ENCODE assay signal across 27 cellular contexts in the genomic region with DNA sequence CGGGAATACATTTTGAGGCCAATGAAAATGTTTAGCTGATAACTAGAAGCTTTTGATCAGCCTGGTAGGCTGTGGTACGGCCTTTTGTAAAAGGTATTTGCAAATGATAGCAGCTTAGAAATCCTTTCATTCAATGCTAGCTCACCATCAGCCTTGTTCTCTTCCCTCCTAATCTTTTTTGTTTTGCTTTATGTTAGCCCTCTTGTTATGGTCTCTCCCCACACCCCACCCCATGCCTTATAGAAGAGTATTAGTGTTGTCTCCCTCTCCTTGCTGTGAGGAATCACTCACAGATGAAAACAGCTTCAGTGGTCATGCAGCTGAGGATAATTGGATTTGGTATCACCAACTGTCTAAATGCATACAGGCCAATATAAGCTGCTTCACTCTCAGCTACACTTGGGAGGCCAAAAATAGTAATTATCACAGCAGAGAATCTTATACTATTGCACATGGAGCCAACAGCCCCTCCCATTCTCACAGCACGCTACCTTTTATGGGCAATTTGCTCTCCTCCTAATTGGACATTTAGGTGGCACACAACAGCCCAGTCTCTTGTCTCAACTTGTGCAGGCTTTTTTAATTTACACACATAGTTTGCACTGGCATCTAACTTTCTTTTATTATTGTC.
DNase-seq lines count a peak whose midpoint lies in the region; ATAC-seq and TF ChIP-seq lines count a peak whose summit lies in the region.
"Had no signal": no experiment of that assay in that cellular context is flagged by ENCODE, and none has a peak within 500 bp of the region (broad histone marks: within the 10 kb centered on the region; RNA-seq: fewer than 3 reads in every experiment).

No MANE protein-coding gene starts in this region.

- ATAC-seq in T-helper 17 cell = no peak
- ATAC-seq: K562; stimulated activated naive CD8-positive, alpha-beta T cell treated with anti-CD3 and anti-CD28 coated beads, Interleukin-15, amount 100 ng/mL, for 72 hours had no signal

- H3K9me3 ChIP-seq in A673 (ENCODE audit: low read depth, low read length, poor library complexity, severe bottlenecking) (no peaks in the 10 kb centered on the region), HEK293 (ENCODE audit: control insufficient read depth, insufficient read depth, low read depth, low read length) (no peaks in the 10 kb centered on the region), T-helper 17 cell (ENCODE audit: control insufficient read depth, low read length, poor library complexity, severe bottlenecking) (no peaks in the 10 kb centered on the region)
- H3K9me3 ChIP-seq: BE2C, thyroid gland had no signal

- DNase-seq in A673 (ENCODE audit: low spot score) (peak; percentile 86), NCI-H748 treated with DMSO at 0.1 percent for 48 hours (lab: John Stamatoyannopoulos, UW) (peak; percentile 63), glutamatergic neuron (no peak), T-helper 17 cell (no peak), NCI-H526 treated with DMSO at 0.1 percent for 48 hours (lab: John Stamatoyannopoulos, UW) (no peak)
- no peak for DNase-seq in activated CD4-positive, alpha-beta T cell treated with anti-CD3 and anti-CD28 coated beads for 48 hours
- DNase-seq: ACHN; activated CD4-positive, alpha-beta T cell treated with anti-CD3 and anti-CD28 coated beads, Interleukin-2, amount 10 ng/mL, durations not matched to agents 7 days and 5 days; activated naive CD4-positive, alpha-beta T cell treated with Interleukin-2 at 50 U/mL for 16 hours; activated T-cell treated with anti-CD3 and anti-CD28 coated beads, Interleukin-2, amount 50 U/mL, for 48 hours; BE2C; CD8-positive, alpha-beta memory T cell; effector CD4-positive, alpha-beta T cell; naive B cell; NCI-H1105 treated with DMSO at 0.1 percent for 48 hours; NCI-H774; occipital lobe; stimulated activated CD8-positive, alpha-beta memory T cell treated with anti-CD3 and anti-CD28 coated beads, Interleukin-4, amount 100 ng/mL, for 48 hours; stimulated activated naive CD8-positive, alpha-beta T cell treated with anti-CD3 and anti-CD28 coated beads, Interleukin-15, amount 100 ng/mL, for 72 hours; thyroid gland had no signal

- intact Hi-C loops in A673 (cut with micrococcal nuclease; ENCODE audit: unreplicated experiment) = no loop called here

- H3K4me1 ChIP-seq in A673 (ENCODE audit: insufficient read depth, low read length, poor library complexity, severe bottlenecking) (peaks cover 28% of the 10 kb centered on the region), HEK293 (ENCODE audit: control insufficient read depth, insufficient read depth, low read length) (no peaks in the 10 kb centered on the region)
- H3K4me1 ChIP-seq: thyroid gland had no signal

- CTCF ChIA-PET in A673 (lab: Charles Lee) (no interaction called here), HEK293 (lab: Yijun Ruan, JAX) (interaction anchor here (1.2 to 2.5 kb wide), 3 partner anchors 9 to 368 kb away, joined by 3 to 12 read pairs (median 6); no protein-coding TSS in a partner anchor)

- H3K4me3 Mint-ChIP-seq in glutamatergic neuron (ENCODE audit: unreplicated experiment) (peak overlapping the region; percentile 9), T-helper 17 cell (no peak overlapping the region)
- H3K4me3 Mint-ChIP-seq: activated CD4-positive, alpha-beta T cell treated with anti-CD3 and anti-CD28 coated beads, Interleukin-2, amount 10 ng/mL, durations not matched to agents 7 days and 5 days; CD8-positive, alpha-beta memory T cell; mesothelial cell of epicardium; stimulated activated naive CD8-positive, alpha-beta T cell treated with anti-CD3 and anti-CD28 coated beads, Interleukin-15, amount 100 ng/mL, for 72 hours; T-helper 2 cell treated with Interferon-gamma antibody and Interleukin-4, amounts not matched to agents 5 μg/mL and 100 μg/mL, for 36 hours had no signal

- no peak overlapping the region for H3K4me3 ChIP-seq in A673 (ENCODE audit: low read depth, low read length, poor library complexity, severe bottlenecking)
- no peak overlapping the region for H3K4me3 ChIP-seq in HEK293 (ENCODE audit: low read depth, low read length)
- H3K4me3 ChIP-seq: K562, skin epidermis, thyroid gland had no signal

- H3K27me3 ChIP-seq in A673 (replicated peaks; ENCODE audit: insufficient read depth, low read depth, low read length, poor library complexity) = no peaks in the 10 kb centered on the region
- H3K27me3 ChIP-seq: BE2C, thyroid gland had no signal

- no TSS peak for BruUV-seq in A673 (replicated peaks; lab: Mats Ljungman, UMichigan)

- H3K9me3 Mint-ChIP-seq in glutamatergic neuron (ENCODE audit: unreplicated experiment) = peaks cover 2% of the 10 kb centered on the region
- H3K9me3 Mint-ChIP-seq: activated CD4-positive, alpha-beta T cell treated with anti-CD3 and anti-CD28 coated beads, Interleukin-2, amount 10 ng/mL, durations not matched to agents 7 days and 5 days; mesothelial cell of epicardium; stimulated activated naive CD8-positive, alpha-beta T cell treated with anti-CD3 and anti-CD28 coated beads, Interleukin-15, amount 100 ng/mL, for 72 hours; T-helper 2 cell treated with Interferon-gamma antibody and Interleukin-4, amounts not matched to agents 5 μg/mL and 100 μg/mL, for 36 hours had no signal

- H3K27me3 Mint-ChIP-seq in glutamatergic neuron (ENCODE audit: unreplicated experiment) = peaks cover 2% of the 10 kb centered on the region
- H3K27me3 Mint-ChIP-seq in T-helper 17 cell = no peaks in the 10 kb centered on the region
- H3K27me3 Mint-ChIP-seq: activated CD4-positive, alpha-beta T cell treated with anti-CD3 and anti-CD28 coated beads, Interleukin-2, amount 10 ng/mL, durations not matched to agents 7 days and 5 days; CD8-positive, alpha-beta memory T cell; stimulated activated naive CD8-positive, alpha-beta T cell treated with anti-CD3 and anti-CD28 coated beads, Interleukin-15, amount 100 ng/mL, for 72 hours had no signal

- no peaks in the 10 kb centered on the region for H3K36me3 ChIP-seq in A673 (ENCODE audit: insufficient read depth, low read length, poor library complexity, severe bottlenecking)
- no peaks in the 10 kb centered on the region for H3K36me3 ChIP-seq in HEK293 (ENCODE audit: control insufficient read depth in 2 of 2, insufficient read depth in 1 of 2, low read length in 2 of 2)
- H3K36me3 ChIP-seq: BE2C, thyroid gland had no signal

- peaks cover 9% of the 10 kb centered on the region for H3K4me1 Mint-ChIP-seq in glutamatergic neuron (ENCODE audit: low read depth, unreplicated experiment)
- no peaks in the 10 kb centered on the region for H3K4me1 Mint-ChIP-seq in T-helper 17 cell
- H3K4me1 Mint-ChIP-seq: activated CD4-positive, alpha-beta T cell treated with anti-CD3 and anti-CD28 coated beads, Interleukin-2, amount 10 ng/mL, durations not matched to agents 7 days and 5 days; CD8-positive, alpha-beta memory T cell; naive B cell; stimulated activated naive CD8-positive, alpha-beta T cell treated with anti-CD3 and anti-CD28 coated beads, Interleukin-15, amount 100 ng/mL, for 72 hours had no signal

- H3K36me3 Mint-ChIP-seq in glutamatergic neuron (ENCODE audit: unreplicated experiment) = no peaks in the 10 kb centered on the region
- no peaks in the 10 kb centered on the region for H3K36me3 Mint-ChIP-seq in T-helper 17 cell (ENCODE audit: low read depth)
- H3K36me3 Mint-ChIP-seq: CD8-positive, alpha-beta memory T cell; mesothelial cell of epicardium; naive B cell had no signal

- TF ChIP-seq CTCF in A673 (conservative IDR thresholded peaks at IDR 0.05; ENCODE audit: low read depth, low read length) (no peak), HEK293 (tag by site-specific recombination; IDR thresholded peaks at IDR 0.05) (no peak), glutamatergic neuron (IDR thresholded peaks at IDR 0.05; ENCODE audit: partially characterized antibody, unreplicated experiment) (no peak)

- H3K27ac Mint-ChIP-seq in glutamatergic neuron (ENCODE audit: unreplicated experiment) (no peak overlapping the region), T-helper 17 cell (no peak overlapping the region)
- H3K27ac Mint-ChIP-seq: activated CD4-positive, alpha-beta T cell treated with anti-CD3 and anti-CD28 coated beads, Interleukin-2, amount 10 ng/mL, durations not matched to agents 7 days and 5 days; CD8-positive, alpha-beta memory T cell; mesothelial cell of epicardium; naive B cell; stimulated activated naive CD8-positive, alpha-beta T cell treated with anti-CD3 and anti-CD28 coated beads, Interleukin-15, amount 100 ng/mL, for 72 hours; T-helper 2 cell treated with Interferon-gamma antibody and Interleukin-4, amounts not matched to agents 5 μg/mL and 100 μg/mL, for 36 hours had no signal

- H3K27ac ChIP-seq in A673 (ENCODE audit: low read depth, low read length, poor library complexity, severe bottlenecking) = peak overlapping the region; percentile 55
- H3K27ac ChIP-seq in HEK293 (ENCODE audit: extremely low read depth, low read depth, low read length) = no peak overlapping the region
- H3K27ac ChIP-seq: epithelial cell of prostate, skin epidermis, thyroid gland, VCaP had no signal

- POLR2A ChIA-PET in A673 (lab: Charles Lee; ENCODE audit: low non-redundant PET) = no interaction called here
- POLR2A ChIA-PET in HEK293 (lab: Yijun Ruan, JAX) = no interaction called here

TF ChIP-seq in HEK293, 187 proteins besides CTCF, POLR2A, EP300 and RAD21:
- no peak for TF ChIP-seq ZNF658 (tag by site-specific recombination; IDR thresholded peaks at IDR 0.05)
- TF ChIP-seq ZBTB1 (tag by site-specific recombination; IDR thresholded peaks at IDR 0.05) = no peak
- TF ChIP-seq TRIM28 (IDR thresholded peaks at IDR 0.05; ENCODE audit: borderline replicate concordance, low read length) = 0 out of 2 replicates have a peak, but pooled peaks have one; percentile 46
- no peak for TF ChIP-seq ZNF76 (tag by site-specific recombination; IDR thresholded peaks at IDR 0.05; ENCODE audit: borderline replicate concordance, low read depth)

Comparison
In these comparisons a context has a peak if more than half of its experiments do, and no peak if none do; other contexts are left out.
1. DNase-seq: peak in A673 (single experiment) and NCI-H748 treated with DMSO at 0.1 percent for 48 hours (single experiment); none in glutamatergic neuron (single experiment), activated CD4-positive, alpha-beta T cell treated with anti-CD3 and anti-CD28 coated beads for 48 hours (single experiment), T-helper 17 cell (0 of 3) and NCI-H526 treated with DMSO at 0.1 percent for 48 hours (single experiment).